19 cellular contexts compared by ENCODE assay signal in the genomic region with DNA sequence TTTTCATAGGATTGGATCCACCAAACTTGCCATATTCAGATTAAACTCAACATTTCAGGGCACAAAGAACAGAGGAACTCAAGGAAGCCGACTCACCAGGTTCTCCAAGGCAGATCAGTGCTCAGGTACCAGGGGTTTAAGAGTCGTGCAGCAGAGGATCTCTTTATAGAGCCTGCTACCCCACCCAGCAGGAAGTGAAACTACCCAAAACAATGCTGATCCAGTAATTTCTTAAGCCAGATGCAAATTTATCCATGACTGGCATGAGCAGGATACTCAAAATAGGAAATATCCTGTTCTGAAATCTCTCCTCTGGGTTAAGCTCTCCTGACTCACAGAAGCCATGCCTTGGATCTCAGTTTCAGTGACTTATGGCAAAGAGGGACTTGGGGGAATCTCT. TPM values are rescaled to one million over a fixed set of nuclear protein-coding genes. Genes with fewer than 3 reads are reported as not detected.
"Had no signal": no experiment of that assay in that cellular context is flagged by ENCODE, and none has a peak within 500 bp of the region (broad histone marks: within the 10 kb centered on the region; RNA-seq: fewer than 3 reads in every experiment).

TSS of gene SPRR2A (minus strand) at position 138 of the 400 bp plus-strand sequence. CDS start 777 bp downstream, outside the sequence.

- FAIRE-seq: pancreas had no signal

- H3K9me3 Mint-ChIP-seq: activated naive CD8-positive, alpha-beta T cell treated with anti-CD3 and anti-CD28 coated beads, Interleukin-2, amount 10 ng/mL, durations not matched to agents 7 days and 5 days; stimulated activated naive CD8-positive, alpha-beta T cell treated with anti-CD3 and anti-CD28 coated beads, Interleukin-15, Interleukin-2, amounts not matched to agents 100 ng/mL and 50 ng/mL, for 24 hours; type B pancreatic cell had no signal

- H3K4me1 Mint-ChIP-seq: activated naive CD8-positive, alpha-beta T cell treated with anti-CD3 and anti-CD28 coated beads, Interleukin-2, amount 10 ng/mL, durations not matched to agents 7 days and 5 days; memory B cell; naive thymus-derived CD8-positive, alpha-beta T cell had no signal

- H3K27me3 ChIP-seq: pancreas, sigmoid colon had no signal

- ATAC-seq: effector memory CD8-positive, alpha-beta T cell; left lung; naive thymus-derived CD8-positive, alpha-beta T cell; pancreas had no signal

- H3K36me3 ChIP-seq: left lung, pancreas, sigmoid colon, spleen had no signal

- H3K9me3 ChIP-seq: left lung, pancreas had no signal

- H3K36me3 Mint-ChIP-seq: activated naive CD8-positive, alpha-beta T cell treated with anti-CD3 and anti-CD28 coated beads, Interleukin-2, amount 10 ng/mL, durations not matched to agents 7 days and 5 days; memory B cell; naive thymus-derived CD8-positive, alpha-beta T cell; type B pancreatic cell had no signal

- H3K4me3 ChIP-seq: left lung, pancreas, sigmoid colon, spleen had no signal

- DNase-seq: activated CD4-positive, alpha-beta T cell treated with anti-CD3 and anti-CD28 coated beads, Interleukin-2, amount 50 U/mL, for 1 hour; activated CD8-positive, alpha-beta memory T cell treated with anti-CD3 and anti-CD28 coated beads for 24 hours; activated naive CD4-positive, alpha-beta T cell; activated naive CD8-positive, alpha-beta T cell treated with anti-CD3 and anti-CD28 coated beads, Interleukin-2, amount 10 ng/mL, durations not matched to agents 7 days and 5 days; anterior cingulate cortex; dermis blood vessel endothelial cell; effector memory CD8-positive, alpha-beta T cell; islet precursor cell; left lung; naive thymus-derived CD8-positive, alpha-beta T cell; pancreas; sigmoid colon; spleen had no signal

- H3K27ac Mint-ChIP-seq: activated naive CD8-positive, alpha-beta T cell treated with anti-CD3 and anti-CD28 coated beads, Interleukin-2, amount 10 ng/mL, durations not matched to agents 7 days and 5 days; effector memory CD8-positive, alpha-beta T cell; memory B cell; naive thymus-derived CD8-positive, alpha-beta T cell; stimulated activated naive CD8-positive, alpha-beta T cell treated with anti-CD3 and anti-CD28 coated beads, Interleukin-15, Interleukin-2, amounts not matched to agents 100 ng/mL and 50 ng/mL, for 24 hours had no signal

- H3K4me3 Mint-ChIP-seq: activated naive CD8-positive, alpha-beta T cell treated with anti-CD3 and anti-CD28 coated beads, Interleukin-2, amount 10 ng/mL, durations not matched to agents 7 days and 5 days; effector memory CD8-positive, alpha-beta T cell; memory B cell; naive thymus-derived CD8-positive, alpha-beta T cell; stimulated activated naive CD8-positive, alpha-beta T cell treated with anti-CD3 and anti-CD28 coated beads, Interleukin-15, Interleukin-2, amounts not matched to agents 100 ng/mL and 50 ng/mL, for 24 hours; type B pancreatic cell had no signal

- H3K27ac ChIP-seq: left lung, pancreas, sigmoid colon, spleen had no signal

- H3K4me1 ChIP-seq: left lung, pancreas, sigmoid colon, spleen had no signal

RNA-seq across cellular contexts. Expression of gene SPRR2A, which starts in this region (rescaled TPM):
- total RNA-seq: activated naive CD8-positive, alpha-beta T cell treated with anti-CD3 and anti-CD28 coated beads, Interleukin-2, amount 10 ng/mL, durations not matched to agents 7 days and 5 days; cerebellum; dermis blood vessel endothelial cell; left lung; mucosa of gallbladder; naive thymus-derived CD8-positive, alpha-beta T cell; pancreas; sigmoid colon; spleen; temporal lobe had no signal
- polyA plus RNA-seq: naive thymus-derived CD8-positive, alpha-beta T cell had no signal
